Comparison of ENCODE assay signal across 14 cellular contexts in the genomic region with DNA sequence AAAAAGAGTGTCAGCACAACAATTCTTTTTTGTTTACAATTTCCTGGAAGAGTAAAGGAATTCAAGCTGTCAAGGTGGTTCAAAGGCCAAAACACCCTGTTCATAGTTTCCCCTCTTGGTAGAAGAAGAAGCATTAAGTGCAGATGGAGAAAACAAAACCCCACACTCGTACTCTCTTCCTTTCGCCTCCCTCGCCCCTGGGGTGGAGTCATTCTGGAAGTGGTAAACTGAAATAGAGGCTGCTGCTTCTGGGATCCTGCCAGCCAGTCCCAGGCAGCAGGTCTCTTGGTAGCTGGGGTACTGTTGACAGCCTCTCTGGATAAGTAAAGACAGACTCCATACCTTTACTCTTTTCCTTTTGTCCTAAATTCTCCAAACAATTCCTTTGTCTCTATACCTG.
A peak's percentile ranks its signal among the peaks of the same experiment; 100 is the strongest.
DNase-seq lines count a peak whose midpoint lies in the region; ATAC-seq and TF ChIP-seq lines count a peak whose summit lies in the region.
"Had no signal": no experiment of that assay in that cellular context is flagged by ENCODE, and none has a peak within 500 bp of the region (broad histone marks: within the 10 kb centered on the region; RNA-seq: fewer than 3 reads in every experiment).

No MANE protein-coding gene starts in this region.

- H3K4me3 ChIP-seq in naive thymus-derived CD4-positive, alpha-beta T cell (ENCODE audit: low read length), result no peak overlapping the region
- H3K4me3 ChIP-seq: colonic mucosa, uterus had no signal

- DNase-seq in stimulated activated naive CD4-positive, alpha-beta T cell (lab: John Stamatoyannopoulos, UW), result peak in 4 of 6 experiments; percentile 17 to 40 (median 33)
- no peak for DNase-seq in stimulated activated naive CD4-positive, alpha-beta T cell treated with Interleukin-2 at 50 U/mL for 16 hours (lab: John Stamatoyannopoulos, UW)
- peak; percentile 55 to 60 for DNase-seq in activated T-cell treated with anti-CD3 and anti-CD28 coated beads, Interleukin-2, amount 50 U/mL, for 72 hours
- peak in 7 of 9 donors; percentile 31 to 51 (median 38) for DNase-seq in naive thymus-derived CD4-positive, alpha-beta T cell
- DNase-seq in foreskin keratinocyte (no peak), left colon (no peak)
- DNase-seq: colonic mucosa, H9, NCI-H1417, NCI-H524 treated with DMSO at 0.1 percent for 48 hours, uterus had no signal

- H3K36me3 Mint-ChIP-seq in activated T-cell treated with anti-CD3 and anti-CD28 coated beads, Interleukin-2, amount 50 U/mL, for 72 hours (ENCODE audit: insufficient read depth in 2 of 2), result peaks cover 4 to 10% of the 10 kb centered on the region in 2 donors
- peaks cover 8 to 50% (median 24%) of the 10 kb centered on the region in 5 donors for H3K36me3 Mint-ChIP-seq in naive thymus-derived CD4-positive, alpha-beta T cell

- POLR2A ChIA-PET in naive thymus-derived CD4-positive, alpha-beta T cell (lab: Charles Lee), result interaction anchor here (1.2 to 5.8 kb wide), 7 partner anchors 11 to 133 kb away, joined by 3 to 78 read pairs (median 5); partner anchors contain the start of gene IL6ST

- H3K4me1 Mint-ChIP-seq in activated T-cell treated with anti-CD3 and anti-CD28 coated beads, Interleukin-2, amount 50 U/mL, for 72 hours (ENCODE audit: low read depth), result peaks cover 54% of the 10 kb centered on the region
- H3K4me1 Mint-ChIP-seq in naive thymus-derived CD4-positive, alpha-beta T cell, result peaks cover 30 to 83% (median 72%) of the 10 kb centered on the region in 7 donors

- peak; percentile 81 to 84 for ATAC-seq in activated T-cell treated with anti-CD3 and anti-CD28 coated beads, Interleukin-2, amount 50 U/mL, for 72 hours (replicated peaks in 1 of 2)
- peak; percentile 60 for ATAC-seq in naive thymus-derived CD4-positive, alpha-beta T cell
- ATAC-seq in HG03521 (IDR thresholded peaks at IDR 0.05; ENCODE audit: unreplicated experiment) (no peak), foreskin keratinocyte (no peak), left colon (no peak), HG03378 (IDR thresholded peaks at IDR 0.05; ENCODE audit: unreplicated experiment) (no peak)

- TF ChIP-seq CTCF in foreskin keratinocyte (conservative IDR thresholded peaks at IDR 0.05), result no peak

- intact Hi-C loops in naive thymus-derived CD4-positive, alpha-beta T cell (cut with micrococcal nuclease), result loop anchor here (2.0 kb wide), 2 partner anchors 25 to 27 kb away; no protein-coding TSS in a partner anchor
- intact Hi-C loops in left colon (cut with DNase I, micrococcal nuclease), result no loop called here

- H3K36me3 ChIP-seq in naive thymus-derived CD4-positive, alpha-beta T cell (ENCODE audit: control insufficient read depth in 2 of 3, insufficient read depth in 3 of 3, low read length in 3 of 3), result peaks cover 0 to 17% (median 3%) of the 10 kb centered on the region in 3 experiments
- H3K36me3 ChIP-seq: colonic mucosa, uterus had no signal

- H3K9me3 Mint-ChIP-seq in activated T-cell treated with anti-CD3 and anti-CD28 coated beads, Interleukin-2, amount 50 U/mL, for 72 hours, result peaks cover 6 to 7% of the 10 kb centered on the region in 2 donors
- H3K9me3 Mint-ChIP-seq in naive thymus-derived CD4-positive, alpha-beta T cell, result peaks cover 1 to 9% (median 7%) of the 10 kb centered on the region in 11 donors
- H3K9me3 Mint-ChIP-seq: H9 had no signal

- peak overlapping the region; percentile 74 for H3K27ac Mint-ChIP-seq in activated T-cell treated with anti-CD3 and anti-CD28 coated beads, Interleukin-2, amount 50 U/mL, for 72 hours
- H3K27ac Mint-ChIP-seq in naive thymus-derived CD4-positive, alpha-beta T cell, result peak overlapping the region; percentile 88 to 98 (median 96)
- H3K27ac Mint-ChIP-seq: H9 had no signal

- H3K4me3 Mint-ChIP-seq in activated T-cell treated with anti-CD3 and anti-CD28 coated beads, Interleukin-2, amount 50 U/mL, for 72 hours, result peak overlapping the region; percentile 57 to 66
- H3K4me3 Mint-ChIP-seq in naive thymus-derived CD4-positive, alpha-beta T cell, result peak overlapping the region; percentile 56 to 83 (median 72)
- H3K4me3 Mint-ChIP-seq: H9 had no signal

- peaks cover 0 to 54% of the 10 kb centered on the region in 2 donors for H3K4me1 ChIP-seq in naive thymus-derived CD4-positive, alpha-beta T cell (ENCODE audit: control insufficient read depth in 2 of 2, insufficient read depth in 2 of 2, low read length in 2 of 2)
- H3K4me1 ChIP-seq in foreskin keratinocyte, result peaks cover 14% of the 10 kb centered on the region
- H3K4me1 ChIP-seq: colonic mucosa, uterus had no signal

- H3K27me3 ChIP-seq in naive thymus-derived CD4-positive, alpha-beta T cell (ENCODE audit: control insufficient read depth in 2 of 2, insufficient read depth in 2 of 2, low read length in 2 of 2), result no peaks in the 10 kb centered on the region
- H3K27me3 ChIP-seq in foreskin keratinocyte, result no peaks in the 10 kb centered on the region
- H3K27me3 ChIP-seq: colonic mucosa, uterus had no signal

- CTCF ChIA-PET in naive thymus-derived CD4-positive, alpha-beta T cell (lab: Charles Lee), result interaction anchor here (0.6 kb wide), 1 partner anchor 143 kb away, joined by 4 read pairs; no protein-coding TSS in a partner anchor

- peak overlapping the region; percentile 64 for H3K27ac ChIP-seq in naive thymus-derived CD4-positive, alpha-beta T cell (ENCODE audit: low read depth, low read length)
- no peak overlapping the region for H3K27ac ChIP-seq in foreskin keratinocyte
- H3K27ac ChIP-seq: colonic mucosa, uterus, VCaP had no signal

- no peaks in the 10 kb centered on the region for H3K27me3 Mint-ChIP-seq in activated T-cell treated with anti-CD3 and anti-CD28 coated beads, Interleukin-2, amount 50 U/mL, for 72 hours (ENCODE audit: low read depth)
- H3K27me3 Mint-ChIP-seq in naive thymus-derived CD4-positive, alpha-beta T cell, result no peaks in the 10 kb centered on the region

- peaks cover 0 to 6% (median 0%) of the 10 kb centered on the region in 3 experiments for H3K9me3 ChIP-seq in naive thymus-derived CD4-positive, alpha-beta T cell (ENCODE audit: control insufficient read depth in 2 of 3, low read length in 3 of 3)
- H3K9me3 ChIP-seq: colonic mucosa, uterus had no signal

Comparison
In these comparisons a context has a peak if more than half of its experiments do, and no peak if none do; other contexts are left out.
1. DNase-seq: peak in stimulated activated naive CD4-positive, alpha-beta T cell (4 of 6), activated T-cell treated with anti-CD3 and anti-CD28 coated beads, Interleukin-2, amount 50 U/mL, for 72 hours (2 of 2) and naive thymus-derived CD4-positive, alpha-beta T cell (7 of 9); none in stimulated activated naive CD4-positive, alpha-beta T cell treated with Interleukin-2 at 50 U/mL for 16 hours (single experiment), foreskin keratinocyte (0 of 2) and left colon (0 of 2).
2. ATAC-seq: peak in activated T-cell treated with anti-CD3 and anti-CD28 coated beads, Interleukin-2, amount 50 U/mL, for 72 hours (2 of 2) and naive thymus-derived CD4-positive, alpha-beta T cell (single experiment); none in HG03521 (single experiment), foreskin keratinocyte (single experiment), left colon (single experiment) and HG03378 (single experiment).
3. intact Hi-C loops: an anchor here in naive thymus-derived CD4-positive, alpha-beta T cell (2.0 kb wide); none called in left colon.